ENCODE assay signal across 8 cellular contexts in the genomic region with DNA sequence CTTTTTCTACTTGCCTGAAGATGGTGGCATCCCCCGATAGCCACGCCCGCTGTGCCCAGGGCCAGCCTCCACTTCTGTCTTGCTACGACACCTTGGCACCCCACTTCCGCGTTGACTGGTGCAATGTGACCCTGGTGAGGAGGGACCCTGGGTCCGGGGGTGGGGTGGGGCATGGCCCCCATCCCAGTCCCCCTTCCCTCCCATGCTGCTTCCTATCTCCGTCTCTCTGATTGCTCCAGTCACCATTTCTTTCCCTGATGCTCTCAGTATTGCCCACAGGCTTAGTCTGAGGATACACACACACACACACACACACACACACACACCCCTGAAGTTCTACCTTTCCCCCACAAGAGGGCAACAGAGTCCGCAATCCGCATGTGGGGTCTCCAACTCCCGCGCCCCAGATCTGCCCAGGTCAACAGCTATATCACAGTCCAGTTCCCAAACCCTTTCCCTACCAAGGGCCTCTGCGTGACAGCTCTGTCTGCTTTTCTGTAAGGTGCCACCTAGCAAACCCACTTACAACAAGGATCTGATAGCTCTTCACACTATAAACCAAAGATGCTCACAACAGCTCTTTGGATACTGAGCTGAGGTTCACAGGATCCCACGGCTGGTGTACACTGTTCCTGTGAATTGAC. TPM values are rescaled to one million over a fixed set of nuclear protein-coding genes. Genes with fewer than 3 reads are reported as not detected.
DNase-seq lines count a peak whose midpoint lies in the region; ATAC-seq lines count a peak whose summit lies in the region.

No MANE protein-coding gene starts in this region.

- H3K27ac Mint-ChIP-seq in stimulated activated naive B cell treated with anti-CD40 and anti-IgM and Interleukin-4, amounts not matched to agents 10 μg/mL and 1 μg/mL and 100 μg/mL, for 72 hours, result peak overlapping the region; percentile 2

- peak overlapping the region; percentile 65 to 79 for H3K4me3 Mint-ChIP-seq in stimulated activated naive B cell treated with anti-CD40 and anti-IgM and Interleukin-4, amounts not matched to agents 10 μg/mL and 1 μg/mL and 100 μg/mL, for 72 hours

- peak; percentile 87 for ATAC-seq in left lobe of liver
- peak; percentile 75 to 77 for ATAC-seq in stimulated activated naive B cell treated with anti-CD40 and anti-IgM and Interleukin-4, amounts not matched to agents 10 μg/mL and 1 μg/mL and 100 μg/mL, for 72 hours (replicated peaks)

- DNase-seq in NCI-H1417 (lab: John Stamatoyannopoulos, UW) (peak; percentile 49 to 78 (median 62)), NCI-H1417 treated with DMSO at 0.1 percent for 48 hours (lab: John Stamatoyannopoulos, UW) (no peak), NCI-H146 treated with DMSO at 0.1 percent for 48 hours (lab: John Stamatoyannopoulos, UW; ENCODE audit: unreplicated experiment) (peak; percentile 21), T1000 (lab: John Stamatoyannopoulos, UW) (peak; percentile 69), T47D (ENCODE audit: low read depth in 1 of 2, low spot score in 1 of 2) (peak; percentile 51 to 85), left lobe of liver (ENCODE audit: low spot score) (no peak), inferior parietal cortex (ENCODE audit: extremely low spot score) (no peak)
- peak; percentile 57 for DNase-seq in stimulated activated naive B cell treated with anti-CD40 and anti-IgM and Interleukin-4, amounts not matched to agents 10 μg/mL and 1 μg/mL and 100 μg/mL, for 72 hours

- H3K27me3 Mint-ChIP-seq in stimulated activated naive B cell treated with anti-CD40 and anti-IgM and Interleukin-4, amounts not matched to agents 10 μg/mL and 1 μg/mL and 100 μg/mL, for 72 hours, result no peaks in the 10 kb centered on the region

- in situ Hi-C loops in T47D (cut with HindIII; ENCODE audit: low pct_unique_long_range_greater_than_20kb, low sequenced_read_pairs), result no loop called here

- H3K36me3 Mint-ChIP-seq in stimulated activated naive B cell treated with anti-CD40 and anti-IgM and Interleukin-4, amounts not matched to agents 10 μg/mL and 1 μg/mL and 100 μg/mL, for 72 hours, result peaks cover 0 to 1% of the 10 kb centered on the region in 2 donors

- H3K4me1 Mint-ChIP-seq in stimulated activated naive B cell treated with anti-CD40 and anti-IgM and Interleukin-4, amounts not matched to agents 10 μg/mL and 1 μg/mL and 100 μg/mL, for 72 hours, result peaks cover 32 to 38% of the 10 kb centered on the region in 2 donors

- no peaks in the 10 kb centered on the region for H3K9me3 Mint-ChIP-seq in stimulated activated naive B cell treated with anti-CD40 and anti-IgM and Interleukin-4, amounts not matched to agents 10 μg/mL and 1 μg/mL and 100 μg/mL, for 72 hours

RNA-seq across cellular contexts. Expression of gene SGCA, which starts 3.4 kb away (rescaled TPM):
- 1.0 TPM for total RNA-seq in left lobe of liver

RNA-seq across cellular contexts. Expression of gene PPP1R9B, which starts 18.8 kb away (rescaled TPM):
- total RNA-seq in left lobe of liver, result 18.1 TPM

RNA-seq across cellular contexts. Expression of gene COL1A1, which starts 32.2 kb away (rescaled TPM):
- 19.3 TPM for total RNA-seq in left lobe of liver

RNA-seq across cellular contexts. Expression of gene SAMD14, which starts 39.3 kb away (rescaled TPM):
- 1.9 TPM for total RNA-seq in left lobe of liver

Comparison
In these comparisons a context has a peak if more than half of its experiments do, and no peak if none do; other contexts are left out.
1. DNase-seq: peak in NCI-H1417 (3 of 3), NCI-H146 treated with DMSO at 0.1 percent for 48 hours (single experiment), T1000 (single experiment), T47D (2 of 2) and stimulated activated naive B cell treated with anti-CD40 and anti-IgM and Interleukin-4, amounts not matched to agents 10 μg/mL and 1 μg/mL and 100 μg/mL, for 72 hours (single experiment); none in NCI-H1417 treated with DMSO at 0.1 percent for 48 hours (single experiment), left lobe of liver (single experiment) and inferior parietal cortex (single experiment).